1 cellular context compared by ENCODE assay signal in genomic region chr5:173974688-173975239, GRCh38.
TF ChIP-seq lines count a peak whose summit lies in the region.

No MANE protein-coding gene starts in this region.

TF ChIP-seq in HepG2, 621 proteins besides CTCF, POLR2A, EP300 and RAD21 (continued from another document):
- TF ChIP-seq RERE (CRISPR knock-in tag; IDR thresholded peaks at IDR 0.05; ENCODE audit: low read depth) (no peak), MAFF (IDR thresholded peaks at IDR 0.05; ENCODE audit: low read depth, low read length) (no peak), ATF6 (CRISPR knock-in tag; conservative IDR thresholded peaks at IDR 0.05) (no peak)
